Comparison of ENCODE assay signal across 1 cellular context in genomic region chr6:69631552-69632346, GRCh38.
TF ChIP-seq lines count a peak whose summit lies in the region.

No MANE protein-coding gene starts in this region.

TF ChIP-seq in GM12878, 131 proteins besides CTCF, POLR2A, EP300 and RAD21 (continued from another document):
- TF ChIP-seq, protein P1, sequence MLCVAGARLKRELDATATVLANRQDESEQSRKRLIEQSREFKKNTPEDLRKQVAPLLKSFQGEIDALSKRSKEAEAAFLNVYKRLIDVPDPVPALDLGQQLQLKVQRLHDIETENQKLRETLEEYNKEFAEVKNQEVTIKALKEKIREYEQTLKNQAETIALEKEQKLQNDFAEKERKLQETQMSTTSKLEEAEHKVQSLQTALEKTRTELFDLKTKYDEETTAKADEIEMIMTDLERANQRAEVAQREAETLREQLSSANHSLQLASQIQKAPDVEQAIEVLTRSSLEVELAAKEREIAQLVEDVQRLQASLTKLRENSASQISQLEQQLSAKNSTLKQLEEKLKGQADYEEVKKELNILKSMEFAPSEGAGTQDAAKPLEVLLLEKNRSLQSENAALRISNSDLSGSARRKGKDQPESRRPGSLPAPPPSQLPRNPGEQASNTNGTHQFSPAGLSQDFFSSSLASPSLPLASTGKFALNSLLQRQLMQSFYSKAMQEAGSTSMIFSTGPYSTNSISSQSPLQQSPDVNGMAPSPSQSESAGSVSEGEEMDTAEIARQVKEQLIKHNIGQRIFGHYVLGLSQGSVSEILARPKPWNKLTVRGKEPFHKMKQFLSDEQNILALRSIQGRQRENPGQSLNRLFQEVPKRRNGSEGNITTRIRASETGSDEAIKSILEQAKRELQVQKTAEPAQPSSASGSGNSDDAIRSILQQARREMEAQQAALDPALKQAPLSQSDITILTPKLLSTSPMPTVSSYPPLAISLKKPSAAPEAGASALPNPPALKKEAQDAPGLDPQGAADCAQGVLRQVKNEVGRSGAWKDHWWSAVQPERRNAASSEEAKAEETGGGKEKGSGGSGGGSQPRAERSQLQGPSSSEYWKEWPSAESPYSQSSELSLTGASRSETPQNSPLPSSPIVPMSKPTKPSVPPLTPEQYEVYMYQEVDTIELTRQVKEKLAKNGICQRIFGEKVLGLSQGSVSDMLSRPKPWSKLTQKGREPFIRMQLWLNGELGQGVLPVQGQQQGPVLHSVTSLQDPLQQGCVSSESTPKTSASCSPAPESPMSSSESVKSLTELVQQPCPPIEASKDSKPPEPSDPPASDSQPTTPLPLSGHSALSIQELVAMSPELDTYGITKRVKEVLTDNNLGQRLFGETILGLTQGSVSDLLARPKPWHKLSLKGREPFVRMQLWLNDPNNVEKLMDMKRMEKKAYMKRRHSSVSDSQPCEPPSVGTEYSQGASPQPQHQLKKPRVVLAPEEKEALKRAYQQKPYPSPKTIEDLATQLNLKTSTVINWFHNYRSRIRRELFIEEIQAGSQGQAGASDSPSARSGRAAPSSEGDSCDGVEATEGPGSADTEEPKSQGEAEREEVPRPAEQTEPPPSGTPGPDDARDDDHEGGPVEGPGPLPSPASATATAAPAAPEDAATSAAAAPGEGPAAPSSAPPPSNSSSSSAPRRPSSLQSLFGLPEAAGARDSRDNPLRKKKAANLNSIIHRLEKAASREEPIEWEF (IDR thresholded peaks at IDR 0.05; ENCODE audit: insufficient replicate concordance, low read depth, low read length): no peak
- TF ChIP-seq TCF12 (IDR thresholded peaks at IDR 0.05; ENCODE audit: low read depth, low read length): no peak
- peak; percentile 64 for TF ChIP-seq CBFB (IDR thresholded peaks at IDR 0.05; ENCODE audit: low read depth)
- 0 out of 2 replicates have a peak, but pooled peaks have one; percentile 12 for TF ChIP-seq GABPA (IDR thresholded peaks at IDR 0.05; ENCODE audit: low read depth)
- TF ChIP-seq EED (IDR thresholded peaks at IDR 0.05; ENCODE audit: low read depth): peak; percentile 60
- TF ChIP-seq FOXM1 (IDR thresholded peaks at IDR 0.05; ENCODE audit: low read depth, low read length): peak; percentile 54; the same call in 1 of the 2 replicates
- TF ChIP-seq MTA3 (IDR thresholded peaks at IDR 0.05; ENCODE audit: borderline replicate concordance, low read length): 0 out of 2 replicates have a peak, but pooled peaks have one; percentile 59
- TF ChIP-seq NFIC (IDR thresholded peaks at IDR 0.05; ENCODE audit: low read depth, low read length): peak; percentile 66; the same call in 1 of the 2 replicates
- TF ChIP-seq RELA (IDR thresholded peaks at IDR 0.05; ENCODE audit: borderline replicate concordance, partially characterized antibody): no peak
- peak; percentile 97 for TF ChIP-seq RUNX3 (IDR thresholded peaks at IDR 0.05; ENCODE audit: low read length)
- 0 out of 2 replicates have a peak, but pooled peaks have one; percentile 17 for TF ChIP-seq JUNB (IDR thresholded peaks at IDR 0.05)
- no peak for TF ChIP-seq BACH1 (IDR thresholded peaks at IDR 0.05; ENCODE audit: borderline replicate concordance)
TF ChIP-seq in GM12878: peak in this region for 8.
